Comparison of ENCODE assay signal across 19 cellular contexts in the genomic region with DNA sequence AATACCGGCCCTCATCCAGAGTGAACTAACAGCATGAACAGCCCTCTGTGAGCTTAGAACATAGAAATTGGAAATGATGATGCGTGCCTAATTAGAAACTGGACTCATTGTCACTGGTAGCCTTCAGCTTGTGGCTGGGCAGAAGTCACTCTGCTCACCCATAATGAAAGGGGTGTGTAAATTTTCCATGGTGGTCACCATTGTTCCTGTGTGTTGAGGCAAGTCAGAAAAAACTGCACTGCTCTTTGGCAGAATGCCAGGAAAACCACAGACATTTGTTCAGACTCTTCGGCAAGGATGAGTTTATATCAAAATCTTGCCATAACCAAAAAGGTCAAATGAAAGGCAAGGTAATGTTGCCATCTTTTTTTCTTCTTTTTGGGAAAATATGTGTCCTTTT.
DNase-seq lines count a peak whose midpoint lies in the region; TF ChIP-seq lines count a peak whose summit lies in the region.
"Had no signal": no experiment of that assay in that cellular context is flagged by ENCODE, and none has a peak within 500 bp of the region (broad histone marks: within the 10 kb centered on the region; RNA-seq: fewer than 3 reads in every experiment).

No MANE protein-coding gene starts in this region.

- POLR2A ChIA-PET in MCF 10A (lab: Yijun Ruan, JAX): no interaction called here

- no peak overlapping the region for H3K27ac Mint-ChIP-seq in MCF 10A (ENCODE audit: low read depth, unreplicated experiment)
- H3K27ac Mint-ChIP-seq: activated B cell treated with CpG ODN at 0.5 μM for 24 hours; activated CD4-positive, alpha-beta memory T cell treated with anti-CD3 and anti-CD28 coated beads, Interleukin-2, amount 10 ng/mL, durations not matched to agents 7 days and 5 days; mesothelial cell of epicardium; T-helper 1 cell treated with Interleukin-12 subunit alpha and Interleukin-12 subunit beta and Interleukin-4 antibody, amounts not matched to agents 30 μg/mL and 1 μg/mL, for 36 hours had no signal

- H3K36me3 Mint-ChIP-seq in MCF 10A (ENCODE audit: insufficient read depth, unreplicated experiment): no peaks in the 10 kb centered on the region

- no peaks in the 10 kb centered on the region for H3K9me3 Mint-ChIP-seq in MCF 10A (ENCODE audit: unreplicated experiment)
- H3K9me3 Mint-ChIP-seq: T-helper 1 cell treated with Interleukin-12 subunit alpha and Interleukin-12 subunit beta and Interleukin-4 antibody, amounts not matched to agents 30 μg/mL and 1 μg/mL, for 36 hours had no signal

- no peaks in the 10 kb centered on the region for H3K4me1 Mint-ChIP-seq in MCF 10A (ENCODE audit: insufficient read depth, unreplicated experiment)
- H3K4me1 Mint-ChIP-seq: activated B cell treated with CpG ODN at 0.5 μM for 24 hours; activated CD4-positive, alpha-beta memory T cell treated with anti-CD3 and anti-CD28 coated beads, Interleukin-2, amount 10 ng/mL, durations not matched to agents 7 days and 5 days; mesothelial cell of epicardium had no signal

- TF ChIP-seq CTCF in MCF 10A (IDR thresholded peaks at IDR 0.05; ENCODE audit: unreplicated experiment) (no peak), breast epithelium (IDR thresholded peaks at IDR 0.05) (no peak)

- intact Hi-C loops in MCF 10A (cut with micrococcal nuclease): no loop called here
- intact Hi-C loops in breast epithelium (cut with DNase I; ENCODE audit: low total_unique reads): no loop called here

- H3K4me1 ChIP-seq in breast epithelium: no peaks in the 10 kb centered on the region
- H3K4me1 ChIP-seq: ascending aorta, colonic mucosa, psoas muscle had no signal

- H3K27me3 ChIP-seq in breast epithelium: no peaks in the 10 kb centered on the region
- H3K27me3 ChIP-seq: ascending aorta, colonic mucosa had no signal

- no peaks in the 10 kb centered on the region for H3K36me3 ChIP-seq in breast epithelium
- H3K36me3 ChIP-seq: ascending aorta, colonic mucosa had no signal

- H3K27me3 Mint-ChIP-seq in MCF 10A (ENCODE audit: insufficient read depth, unreplicated experiment): no peaks in the 10 kb centered on the region
- H3K27me3 Mint-ChIP-seq: activated B cell treated with CpG ODN at 0.5 μM for 24 hours; activated CD4-positive, alpha-beta memory T cell treated with anti-CD3 and anti-CD28 coated beads, Interleukin-2, amount 10 ng/mL, durations not matched to agents 7 days and 5 days had no signal

- no peak overlapping the region for H3K27ac ChIP-seq in breast epithelium
- H3K27ac ChIP-seq: ascending aorta, colonic mucosa, psoas muscle had no signal

- TF ChIP-seq POLR2A in breast epithelium (IDR thresholded peaks at IDR 0.05): no peak

- peak; percentile 31 for DNase-seq in MCF 10A (ENCODE audit: unreplicated experiment)
- DNase-seq in breast epithelium (ENCODE audit: low spot score in 2 of 2): no peak
- peak; percentile 3 for DNase-seq in NCI-H2107 (lab: John Stamatoyannopoulos, UW)
- DNase-seq in astrocyte of the hippocampus (ENCODE audit: low read depth, low spot score): peak; percentile 15
- DNase-seq in retina: peak; percentile 22
- DNase-seq in activated gamma-delta T cell (lab: John Stamatoyannopoulos, UW): no peak
- DNase-seq in NCI-H226: no peak
- no peak for DNase-seq in T-helper 9 cell
- DNase-seq: activated B cell treated with CpG ODN at 0.5 μM for 24 hours; activated CD4-positive, alpha-beta memory T cell treated with anti-CD3 and anti-CD28 coated beads, Interleukin-2, amount 10 ng/mL, durations not matched to agents 7 days and 5 days; activated naive CD4-positive, alpha-beta T cell treated with anti-CD3 and anti-CD28 coated beads, Interleukin-2, amount 50 U/mL, for 16 hours; activated T-cell treated with anti-CD3 and anti-CD28 coated beads, Interleukin-2, amount 50 U/mL, for 1 hour; Calu3; colonic mucosa; GF-D8; psoas muscle had no signal

- H3K4me3 ChIP-seq in breast epithelium: no peak overlapping the region
- H3K4me3 ChIP-seq: ascending aorta, colonic mucosa, psoas muscle had no signal

- CTCF ChIA-PET in MCF 10A (lab: Yijun Ruan, JAX): interaction anchor here (0.6 to 0.8 kb wide), 2 partner anchors 639 to 666 kb away, joined by 3 read pairs; no protein-coding TSS in a partner anchor

- H3K4me3 Mint-ChIP-seq in MCF 10A (ENCODE audit: unreplicated experiment): no peak overlapping the region
- H3K4me3 Mint-ChIP-seq: activated B cell treated with CpG ODN at 0.5 μM for 24 hours; activated CD4-positive, alpha-beta memory T cell treated with anti-CD3 and anti-CD28 coated beads, Interleukin-2, amount 10 ng/mL, durations not matched to agents 7 days and 5 days; mesothelial cell of epicardium; T-helper 1 cell treated with Interleukin-12 subunit alpha and Interleukin-12 subunit beta and Interleukin-4 antibody, amounts not matched to agents 30 μg/mL and 1 μg/mL, for 36 hours had no signal

- no peaks in the 10 kb centered on the region for H3K9me3 ChIP-seq in breast epithelium
- H3K9me3 ChIP-seq: ascending aorta, colonic mucosa, psoas muscle had no signal

- no TSS peak for BruUV-seq in MCF 10A (replicated peaks; lab: Mats Ljungman, UMichigan)

Comparison
In these comparisons a context has a peak if more than half of its experiments do, and no peak if none do; other contexts are left out.
1. DNase-seq: peak in MCF 10A (single experiment), NCI-H2107 (single experiment), astrocyte of the hippocampus (single experiment) and retina (single experiment); none in breast epithelium (0 of 2), activated gamma-delta T cell (single experiment), NCI-H226 (single experiment) and T-helper 9 cell (single experiment).